Comparison of ENCODE assay signal across 8 cellular contexts in the genomic region with DNA sequence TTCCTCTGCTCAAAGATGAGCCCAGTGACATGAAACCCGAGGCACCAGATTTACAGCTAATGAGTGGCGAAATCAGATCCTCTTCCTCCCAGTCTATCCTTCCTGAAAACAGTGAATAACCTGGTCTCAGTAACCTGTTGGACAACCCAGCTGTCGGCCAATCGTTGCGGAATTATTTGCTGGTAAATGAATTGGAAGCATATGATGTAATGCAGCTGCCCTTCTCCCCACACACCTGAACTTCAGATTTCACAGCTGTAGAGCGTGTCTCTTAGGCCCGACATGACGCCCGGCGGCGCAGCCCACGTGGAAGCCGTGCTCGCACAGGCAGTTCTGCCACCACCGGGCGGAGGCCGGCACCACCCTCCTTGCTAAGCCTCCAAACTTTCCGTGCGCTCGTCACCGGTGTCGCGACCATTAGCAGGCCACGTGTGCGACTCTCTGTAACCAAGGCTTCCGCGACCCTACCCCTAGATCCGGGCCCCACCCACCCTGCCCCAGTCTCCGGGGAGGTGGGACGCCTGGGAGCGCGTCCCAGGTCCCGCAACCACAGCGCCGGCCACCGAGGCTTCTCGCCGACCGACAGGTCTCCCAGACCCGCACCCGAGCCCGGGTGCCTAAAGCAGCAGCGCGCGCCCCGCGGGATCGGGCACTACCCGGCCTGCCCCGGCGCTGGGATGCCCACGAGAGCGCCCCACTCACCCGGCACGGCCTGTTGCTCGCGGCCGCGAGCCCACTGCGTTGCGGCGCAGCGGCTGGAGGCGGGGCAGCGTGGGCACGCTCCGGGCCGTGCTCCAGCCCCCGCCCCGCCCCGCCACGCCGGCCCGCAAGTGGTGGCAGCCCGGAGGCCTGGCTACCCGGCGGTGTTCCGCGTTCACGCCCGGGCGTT. TPM values are rescaled to one million over a fixed set of nuclear protein-coding genes. Genes with fewer than 3 reads are reported as not detected.
A peak's percentile ranks its signal among the peaks of the same experiment; 100 is the strongest.
DNase-seq lines count a peak whose midpoint lies in the region; ATAC-seq and TF ChIP-seq lines count a peak whose summit lies in the region.

A gene (minus strand): TSS at position 753 of the 889 bp plus-strand sequence. CDS start 4,838 bp downstream, outside the sequence.

- DNase-seq in Calu3: peak; percentile 74
- peak; percentile 26 for DNase-seq in HS-5 (ENCODE audit: low read depth)
- peak; percentile 82 to 85 for DNase-seq in activated T-cell treated with anti-CD3 and anti-CD28 coated beads, Interleukin-2, amount 50 U/mL, for 48 hours
- peak; percentile 66 for DNase-seq in fibroblast of gingiva (ENCODE audit: low read depth)
- DNase-seq in naive thymus-derived CD8-positive, alpha-beta T cell: peak; percentile 59 to 87 (median 73)
- peak; percentile 81 for DNase-seq in stimulated activated naive CD4-positive, alpha-beta T cell treated with Interleukin-2 at 50 U/mL for 16 hours (lab: John Stamatoyannopoulos, UW)

- no peaks in the 10 kb centered on the region for H3K9me3 Mint-ChIP-seq in Calu3 (ENCODE audit: low read depth, unreplicated experiment)
- no peaks in the 10 kb centered on the region for H3K9me3 Mint-ChIP-seq in naive thymus-derived CD8-positive, alpha-beta T cell

- intact Hi-C loops in Calu3 (cut with micrococcal nuclease; ENCODE audit: unreplicated experiment): loop anchor here (2.0 kb wide), 1 partner anchor 51 kb away; no protein-coding TSS in a partner anchor

- TF ChIP-seq CTCF in Calu3 (IDR thresholded peaks at IDR 0.05; ENCODE audit: unreplicated experiment): no peak

- ATAC-seq in GM19468 (IDR thresholded peaks at IDR 0.05; ENCODE audit: extremely low read depth, unreplicated experiment): peak; percentile 94
- peak; percentile 90 to 94 for ATAC-seq in naive thymus-derived CD8-positive, alpha-beta T cell

- POLR2A ChIA-PET in naive thymus-derived CD8-positive, alpha-beta T cell (lab: Charles Lee): interaction anchor here (0.6 to 1.8 kb wide), 3 partner anchors 17 to 150 kb away, joined by 3 to 10 read pairs (median 4); a partner anchor contains a TSS

- no TSS peak for BruUV-seq in Calu3 (replicated peaks; lab: Mats Ljungman, UMichigan)

- no peaks in the 10 kb centered on the region for H3K27me3 Mint-ChIP-seq in Calu3 (ENCODE audit: unreplicated experiment)
- H3K27me3 Mint-ChIP-seq in naive thymus-derived CD8-positive, alpha-beta T cell: no peaks in the 10 kb centered on the region

- peaks cover 9% of the 10 kb centered on the region for H3K36me3 Mint-ChIP-seq in Calu3 (ENCODE audit: insufficient read depth, unreplicated experiment)
- H3K36me3 Mint-ChIP-seq in naive thymus-derived CD8-positive, alpha-beta T cell: peaks cover 0 to 7% (median 6%) of the 10 kb centered on the region in 3 donors

- CTCF ChIA-PET in Calu3 (lab: Charles Lee): interaction anchor here (1.1 to 1.3 kb wide), 2 partner anchors 42 to 51 kb away, joined by 4 to 7 read pairs; no protein-coding TSS in a partner anchor

- peak within 1 kb of the TSS; percentile 97 for H3K27ac Mint-ChIP-seq in Calu3 (ENCODE audit: unreplicated experiment)
- peak within 1 kb of the TSS; percentile 81 to 97 (median 94) for H3K27ac Mint-ChIP-seq in naive thymus-derived CD8-positive, alpha-beta T cell

- peaks cover 15% of the 10 kb centered on the region for H3K4me1 Mint-ChIP-seq in Calu3 (ENCODE audit: low read depth, unreplicated experiment)
- peaks cover 27 to 67% (median 59%) of the 10 kb centered on the region in 4 donors for H3K4me1 Mint-ChIP-seq in naive thymus-derived CD8-positive, alpha-beta T cell

- H3K4me3 Mint-ChIP-seq in Calu3 (ENCODE audit: low read depth, unreplicated experiment): peak within 1 kb of the TSS; percentile 95
- peak within 1 kb of the TSS; percentile 84 to 95 (median 92) for H3K4me3 Mint-ChIP-seq in naive thymus-derived CD8-positive, alpha-beta T cell

TF ChIP-seq in PFSK-1, 5 proteins besides CTCF, POLR2A, EP300 and RAD21:
- peak; percentile 57; the same call in 1 of the 2 replicates for TF ChIP-seq POLR2AphosphoS5 (IDR thresholded peaks at IDR 0.05; ENCODE audit: low read depth, low read length)
- TF ChIP-seq TAF1 (IDR thresholded peaks at IDR 0.05; ENCODE audit: borderline replicate concordance, insufficient read depth, low read length): no peak
- TF ChIP-seq SIN3A (IDR thresholded peaks at IDR 0.05; ENCODE audit: borderline replicate concordance, insufficient read depth, low read length): peak; percentile 72; the same call in 1 of the 2 replicates
- TF ChIP-seq FOXP2 (optimal IDR thresholded peaks at IDR 0.05; ENCODE audit: borderline replicate concordance, extremely low read depth, extremely low read length, insufficient read depth): peak; percentile 19
- TF ChIP-seq, protein P1, sequence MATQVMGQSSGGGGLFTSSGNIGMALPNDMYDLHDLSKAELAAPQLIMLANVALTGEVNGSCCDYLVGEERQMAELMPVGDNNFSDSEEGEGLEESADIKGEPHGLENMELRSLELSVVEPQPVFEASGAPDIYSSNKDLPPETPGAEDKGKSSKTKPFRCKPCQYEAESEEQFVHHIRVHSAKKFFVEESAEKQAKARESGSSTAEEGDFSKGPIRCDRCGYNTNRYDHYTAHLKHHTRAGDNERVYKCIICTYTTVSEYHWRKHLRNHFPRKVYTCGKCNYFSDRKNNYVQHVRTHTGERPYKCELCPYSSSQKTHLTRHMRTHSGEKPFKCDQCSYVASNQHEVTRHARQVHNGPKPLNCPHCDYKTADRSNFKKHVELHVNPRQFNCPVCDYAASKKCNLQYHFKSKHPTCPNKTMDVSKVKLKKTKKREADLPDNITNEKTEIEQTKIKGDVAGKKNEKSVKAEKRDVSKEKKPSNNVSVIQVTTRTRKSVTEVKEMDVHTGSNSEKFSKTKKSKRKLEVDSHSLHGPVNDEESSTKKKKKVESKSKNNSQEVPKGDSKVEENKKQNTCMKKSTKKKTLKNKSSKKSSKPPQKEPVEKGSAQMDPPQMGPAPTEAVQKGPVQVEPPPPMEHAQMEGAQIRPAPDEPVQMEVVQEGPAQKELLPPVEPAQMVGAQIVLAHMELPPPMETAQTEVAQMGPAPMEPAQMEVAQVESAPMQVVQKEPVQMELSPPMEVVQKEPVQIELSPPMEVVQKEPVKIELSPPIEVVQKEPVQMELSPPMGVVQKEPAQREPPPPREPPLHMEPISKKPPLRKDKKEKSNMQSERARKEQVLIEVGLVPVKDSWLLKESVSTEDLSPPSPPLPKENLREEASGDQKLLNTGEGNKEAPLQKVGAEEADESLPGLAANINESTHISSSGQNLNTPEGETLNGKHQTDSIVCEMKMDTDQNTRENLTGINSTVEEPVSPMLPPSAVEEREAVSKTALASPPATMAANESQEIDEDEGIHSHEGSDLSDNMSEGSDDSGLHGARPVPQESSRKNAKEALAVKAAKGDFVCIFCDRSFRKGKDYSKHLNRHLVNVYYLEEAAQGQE (IDR thresholded peaks at IDR 0.05; ENCODE audit: insufficient read depth in 1 of 2, low read depth in 2 of 2, low read length in 2 of 2): 0 out of 4 replicates have a peak, but pooled peaks of 1 of the 2 experiments have one; percentile 11

RNA-seq across cellular contexts. Expression of the gene that starts here (rescaled TPM):
- total RNA-seq in Calu3 (2022): 32.1 and 36.3 TPM in 2 replicates
- 14.3 TPM for polyA plus RNA-seq in PFSK-1 (2012; ENCODE audit: insufficient read length, low read depth)
- total RNA-seq in naive thymus-derived CD8-positive, alpha-beta T cell: 10 to 100 TPM; 34.1 to 36.5 TPM
- polyA plus RNA-seq in naive thymus-derived CD8-positive, alpha-beta T cell: 10 to 100 TPM; 26.9 to 32.4 (median 29.0) TPM

Comparison
In these comparisons a context has a peak if more than half of its experiments do, and no peak if none do; other contexts are left out.
1. Peak in every context shown above with its lines: DNase-seq and ATAC-seq.
2. DNase-seq: peak in every context shown above with its lines; median percentile 84 in activated T-cell treated with anti-CD3 and anti-CD28 coated beads, Interleukin-2, amount 50 U/mL, for 48 hours; 81 in stimulated activated naive CD4-positive, alpha-beta T cell treated with Interleukin-2 at 50 U/mL for 16 hours; 74 in Calu3; 73 in naive thymus-derived CD8-positive, alpha-beta T cell; 66 in fibroblast of gingiva; 26 in HS-5.